In the genomic region with DNA sequence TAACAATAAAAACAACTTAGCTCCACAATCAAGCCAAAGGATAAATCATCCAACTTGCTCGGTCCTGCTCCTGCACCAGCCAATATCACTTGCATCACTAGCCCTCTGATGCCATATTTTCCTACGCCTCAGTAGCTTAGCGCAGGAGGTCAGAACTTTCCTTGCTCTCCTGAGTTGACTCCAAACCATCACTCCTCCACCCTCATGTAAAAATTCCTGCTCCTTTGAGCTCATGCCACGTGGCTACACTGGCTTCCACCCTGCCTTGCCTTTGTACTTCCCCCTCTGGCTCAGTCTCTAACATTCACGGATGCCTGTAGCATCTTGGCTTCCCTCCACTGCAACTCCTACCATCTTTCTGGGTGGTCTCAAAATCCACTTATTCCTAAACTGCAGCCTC, we compare ENCODE assay signal across 24 cellular contexts. TPM values are rescaled to one million over a fixed set of nuclear protein-coding genes. Genes with fewer than 3 reads are reported as not detected.
DNase-seq lines count a peak whose midpoint lies in the region; ATAC-seq, FAIRE-seq and TF ChIP-seq lines count a peak whose summit lies in the region.
"Had no signal": no experiment of that assay in that cellular context is flagged by ENCODE, and none has a peak within 500 bp of the region (broad histone marks: within the 10 kb centered on the region; RNA-seq: fewer than 3 reads in every experiment).

No MANE protein-coding gene starts in this region.

- intact Hi-C loops in K562 (cut with micrococcal nuclease): no loop called here

- no peak overlapping the region for H3K4me3 ChIP-seq in DND-41 (ENCODE audit: low read depth in 1 of 2, low read length in 2 of 2)
- no peak overlapping the region for H3K4me3 ChIP-seq in K562
- no peak overlapping the region for H3K4me3 ChIP-seq in thoracic aorta
- H3K4me3 ChIP-seq: GM12878, HAP-1, upper lobe of left lung had no signal

- POLR2A ChIA-PET in K562 (lab: Yijun Ruan, JAX): interaction anchor here (0.6 to 1.7 kb wide), 5 partner anchors 8 to 22 kb away, joined by 3 to 11 read pairs (median 3); no protein-coding TSS in a partner anchor

- peaks cover 52% of the 10 kb centered on the region for H3K4me1 ChIP-seq in DND-41 (ENCODE audit: insufficient read depth, low read length)
- peaks cover 4 to 21% of the 10 kb centered on the region in 2 experiments; a peak in 4 of 5 replicates for H3K4me1 ChIP-seq in K562 (replicated peaks in 1 of 2; ENCODE audit: control insufficient read depth in 2 of 2, insufficient read depth in 2 of 2, low read length in 2 of 2)
- peaks cover 9 to 43% of the 10 kb centered on the region in 2 donors for H3K4me1 ChIP-seq in thoracic aorta (ENCODE audit: control insufficient read depth in 1 of 2, low read depth in 2 of 2)
- H3K4me1 ChIP-seq: HAP-1 had no signal

- peak overlapping the region; percentile 70 for H3K27ac ChIP-seq in DND-41 (ENCODE audit: low read length)
- H3K27ac ChIP-seq in K562 (ENCODE audit: extremely low read depth, low read depth, low read length): no peak overlapping the region
- H3K27ac ChIP-seq in thoracic aorta: no peak overlapping the region
- H3K27ac ChIP-seq: upper lobe of left lung had no signal

- H3K4me2 ChIP-seq in DND-41 (ENCODE audit: insufficient read depth, low read length): no peak overlapping the region
- H3K4me2 ChIP-seq in K562 (ENCODE audit: insufficient read depth, low read length): no peak overlapping the region
- H3K4me2 ChIP-seq: SK-N-SH had no signal

- WGBS in K562 (ENCODE audit: insufficient coverage, low coverage, missing lambda C conversion rate): 46% methylated on average over 5 of the region's 5 CpGs

- CTCF ChIA-PET in K562 (lab: Yijun Ruan, JAX; ENCODE audit: low intra/inter-chr PET ratio): no interaction called here

- DNase-seq in DND-41 (no peak), K562 (ENCODE audit: extremely low read depth in 1 of 4, low spot score in 3 of 4) (no peak), kidney tubule cell (ENCODE audit: low spot score) (peak; percentile 52), thoracic aorta (ENCODE audit: low spot score) (peak; percentile 7), NCI-H146 treated with DMSO at 0.1 percent for 48 hours (lab: John Stamatoyannopoulos, UW; ENCODE audit: unreplicated experiment) (no peak), RPMI8226 (no peak)
- DNase-seq: activated CD4-positive, alpha-beta T cell treated with anti-CD3 and anti-CD28 coated beads, Interleukin-2, amount 50 U/mL, for 4 hours; activated CD8-positive, alpha-beta memory T cell treated with anti-CD3 and anti-CD28 coated beads, Interleukin-2, amount 50 U/mL, for 48 hours; activated naive CD8-positive, alpha-beta T cell treated with anti-CD3 and anti-CD28 coated beads, Interleukin-2, amount 10 ng/mL, durations not matched to agents 7 days and 5 days; foreskin fibroblast; hippocampal formation; mammary epithelial cell; NCI-H1436 treated with DMSO at 0.1 percent for 48 hours; NCI-H524; NK-92 treated with Interleukin-12 subunit alpha and Interleukin-12 subunit beta, amount 100 ng/mL, for 24 hours; retina; SK-N-SH; stimulated activated CD4-positive, alpha-beta T cell treated with anti-CD3 and anti-CD28 coated beads, Interleukin-12 subunit alpha, Interleukin-12 subunit beta, amount 100 ng/mL, for 4 hours; stimulated activated naive CD8-positive, alpha-beta T cell treated with anti-CD3 and anti-CD28 coated beads, Interleukin-15, amount 100 ng/mL, for 72 hours; upper lobe of left lung had no signal

- H3K9ac ChIP-seq in DND-41 (ENCODE audit: low read depth, low read length) (no peak overlapping the region), K562 (ENCODE audit: insufficient read depth in 1 of 2, low read depth in 2 of 2, low read length in 2 of 2) (no peak overlapping the region)
- H3K9ac ChIP-seq: SK-N-SH had no signal

- no peak for ATAC-seq in DND-41 (ENCODE audit: insufficient read depth, low read depth)
- no peak for ATAC-seq in K562
- peak; percentile 67 for ATAC-seq in thoracic aorta (ENCODE audit: insufficient number of reproducible peaks, low FRiP score, low read depth)
- ATAC-seq in HG03097 (IDR thresholded peaks at IDR 0.05; ENCODE audit: low FRiP score, unreplicated experiment): no peak
- ATAC-seq: GM12878; stimulated activated naive CD8-positive, alpha-beta T cell treated with anti-CD3 and anti-CD28 coated beads, Interleukin-15, amount 100 ng/mL, for 72 hours; WTC11 had no signal

- peaks cover 81% of the 10 kb centered on the region for H4K20me1 ChIP-seq in DND-41 (ENCODE audit: insufficient read depth, low read length)
- H4K20me1 ChIP-seq in K562 (replicated peaks; ENCODE audit: control insufficient read depth, insufficient read depth, low read length): no peaks in the 10 kb centered on the region

- TF ChIP-seq EP300 in K562 (IDR thresholded peaks at IDR 0.05; ENCODE audit: low read length): no peak

- no peak for TF ChIP-seq POLR2A in K562 (conservative IDR thresholded peaks at IDR 0.05)

- no peaks in the 10 kb centered on the region for H3K27me3 ChIP-seq in DND-41 (ENCODE audit: insufficient read depth, low read length, poor library complexity)
- no peaks in the 10 kb centered on the region for H3K27me3 ChIP-seq in K562 (ENCODE audit: control insufficient read depth in 2 of 2, insufficient read depth in 2 of 2, low read length in 2 of 2)
- no peaks in the 10 kb centered on the region for H3K27me3 ChIP-seq in thoracic aorta (replicated peaks; ENCODE audit: insufficient read depth)
- H3K27me3 ChIP-seq: upper lobe of left lung had no signal

- H3K9me3 ChIP-seq in DND-41 (ENCODE audit: insufficient read depth, low read length, severe bottlenecking) (no peaks in the 10 kb centered on the region), K562 (replicated peaks; ENCODE audit: control insufficient read depth, insufficient read depth, low read depth, low read length) (no peaks in the 10 kb centered on the region; the same call in 1 of the 2 replicates), thoracic aorta (no peaks in the 10 kb centered on the region)
- H3K9me3 ChIP-seq: HAP-1, SK-N-SH, upper lobe of left lung had no signal

- in situ Hi-C loops in K562 (cut with MboI): no loop called here

- TF ChIP-seq CTCF in DND-41 (IDR thresholded peaks at IDR 0.05; ENCODE audit: borderline replicate concordance, extremely low read depth, low read length, poor library complexity, severe bottlenecking) (no peak), K562 (IDR thresholded peaks at IDR 0.05 in 2 of 3, conservative IDR thresholded peaks at IDR 0.05 in 1 of 3; ENCODE audit: insufficient read depth in 2 of 3, low read depth in 1 of 3, low read length in 3 of 3) (no peak), thoracic aorta (IDR thresholded peaks at IDR 0.05) (no peak)

- H2AFZ ChIP-seq in DND-41 (ENCODE audit: low read depth, low read length): no peak overlapping the region
- H2AFZ ChIP-seq in K562 (ENCODE audit: low read depth, low read length): no peak overlapping the region

- FAIRE-seq in K562 (lab: Jason Lieb, UNC): no peak
- FAIRE-seq: GM12878 had no signal

- H3K36me3 ChIP-seq in DND-41 (ENCODE audit: insufficient read depth, low read length) (peaks cover 62% of the 10 kb centered on the region), K562 (ENCODE audit: control insufficient read depth, insufficient read depth, low read length) (no peaks in the 10 kb centered on the region), thoracic aorta (no peaks in the 10 kb centered on the region)
- H3K36me3 ChIP-seq: HAP-1 had no signal

- peaks cover 100% of the 10 kb centered on the region for H3K79me2 ChIP-seq in DND-41 (ENCODE audit: insufficient read depth, low read length)
- peaks cover 3% of the 10 kb centered on the region; the same call in 1 of the 3 replicates for H3K79me2 ChIP-seq in K562 (ENCODE audit: control insufficient read depth, insufficient read depth, low read length)

- BruUV-seq in K562 (replicated peaks; lab: Mats Ljungman, UMichigan): no TSS peak

- no peak for TF ChIP-seq RAD21 in K562 (CRISPR knock-in tag; conservative IDR thresholded peaks at IDR 0.05 in 1 of 2, IDR thresholded peaks at IDR 0.05 in 1 of 2)

- H3K9me1 ChIP-seq in K562 (ENCODE audit: control insufficient read depth, insufficient read depth, low read length): no peaks in the 10 kb centered on the region

TF ChIP-seq in K562, 482 proteins besides CTCF, POLR2A, EP300 and RAD21:
- TF ChIP-seq L3MBTL2 (IDR thresholded peaks at IDR 0.05): 0 out of 2 replicates have a peak, but pooled peaks have one; percentile 13
- TF ChIP-seq, protein P1, sequence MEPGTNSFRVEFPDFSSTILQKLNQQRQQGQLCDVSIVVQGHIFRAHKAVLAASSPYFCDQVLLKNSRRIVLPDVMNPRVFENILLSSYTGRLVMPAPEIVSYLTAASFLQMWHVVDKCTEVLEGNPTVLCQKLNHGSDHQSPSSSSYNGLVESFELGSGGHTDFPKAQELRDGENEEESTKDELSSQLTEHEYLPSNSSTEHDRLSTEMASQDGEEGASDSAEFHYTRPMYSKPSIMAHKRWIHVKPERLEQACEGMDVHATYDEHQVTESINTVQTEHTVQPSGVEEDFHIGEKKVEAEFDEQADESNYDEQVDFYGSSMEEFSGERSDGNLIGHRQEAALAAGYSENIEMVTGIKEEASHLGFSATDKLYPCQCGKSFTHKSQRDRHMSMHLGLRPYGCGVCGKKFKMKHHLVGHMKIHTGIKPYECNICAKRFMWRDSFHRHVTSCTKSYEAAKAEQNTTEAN (CRISPR knock-in tag; IDR thresholded peaks at IDR 0.05): no peak

RNA-seq across cellular contexts. Expression of a gene that starts 25.2 kb away (rescaled TPM):
- 34.4 and 78.8 TPM in 2 replicates for total RNA-seq in K562 (2011; cell fraction: chromatin; rRNA removed; ENCODE audit: low replicate concordance)
- total RNA-seq in K562 (2011; cell fraction: nucleolus; rRNA removed): 16.3 and 20.0 TPM in 2 replicates
- 38.6 and 69.9 TPM in 2 replicates for total RNA-seq in K562 (2011; cell fraction: nucleoplasm; rRNA removed)
- total RNA-seq in K562 (2014; rRNA removed): 8.3 and 8.9 TPM in 2 replicates
- 6.0 and 6.9 TPM in 2 replicates for total RNA-seq in K562 (2014; rRNA removed; fragmentation: Illumina TruSeq; extraction: Trizol)
- total RNA-seq in K562 (2015; rRNA removed; fragmentation: Illumina TruSeq; extraction: Trizol): 5.5 and 6.8 TPM in 2 replicates
- total RNA-seq in K562 (2021): 13.8 and 17.1 TPM in 2 replicates
- polyA plus RNA-seq in K562 (2011; rRNA removed): 3.2 and 5.1 TPM in 2 replicates
- 2.8 and 3.3 TPM in 2 replicates for polyA plus RNA-seq in K562 (2011; cell fraction: cytosol; rRNA removed)
- 4.5 and 10.2 TPM in 2 replicates for polyA plus RNA-seq in K562 (2011; cell fraction: nucleus; rRNA removed)
- 8.1 and 15.8 TPM in 2 replicates for polyA plus RNA-seq in K562 (2012)
- 6.2 and 7.2 TPM in 2 replicates for polyA plus RNA-seq in K562 (2014; fragmentation: Illumina TruSeq; extraction: Trizol)
- 1 to 10 TPM in 1 of 2 experiments, under 1 TPM in 1; 0.89 to 2.4 TPM for polyA plus RNA-seq in K562 (2014; fragmentation: Nextera tagmentation; extraction: Ambion mirVana)
- 5.3 and 7.1 TPM in 2 replicates for polyA plus RNA-seq in K562 (2014; rRNA removed)
- polyA minus RNA-seq in K562 (2011; rRNA and poly(A)+ RNA removed): 10.5 and 18.0 TPM in 2 replicates
- 4.7 and 7.4 TPM in 2 replicates for polyA minus RNA-seq in K562 (2011; cell fraction: cytosol; rRNA and poly(A)+ RNA removed)
- 8.7 and 10.9 TPM in 2 replicates for polyA minus RNA-seq in K562 (2011; cell fraction: nucleus; rRNA and poly(A)+ RNA removed)
- total RNA-seq in thoracic aorta: 10 to 100 TPM; 55.2 to 77.9 TPM

Comparison
In these comparisons a context has a peak if more than half of its experiments do, and no peak if none do; other contexts are left out.
1. DNase-seq: peak in kidney tubule cell (single experiment) and thoracic aorta (single experiment); none in DND-41 (single experiment), K562 (0 of 4), NCI-H146 treated with DMSO at 0.1 percent for 48 hours (single experiment) and RPMI8226 (single experiment).